Comparison of ENCODE assay signal across 26 cellular contexts in genomic region chr7:134347567-134347966, GRCh38.
"Had no signal": no experiment of that assay in that cellular context is flagged by ENCODE, and none has a peak within 500 bp of the region (broad histone marks: within the 10 kb centered on the region; RNA-seq: fewer than 3 reads in every experiment).

No MANE protein-coding gene starts in this region.

- H3K36me3 ChIP-seq: cardiac muscle cell, left lung, neutrophil, ovary, tibial artery had no signal

- DNase-seq: activated CD4-positive, alpha-beta T cell treated with anti-CD3 and anti-CD28 coated beads for 1 hour; activated CD4-positive, alpha-beta T cell treated with anti-CD3 and anti-CD28 coated beads, Interleukin-2, amount 50 U/mL, for 1 hour; activated CD8-positive, alpha-beta T cell treated with anti-CD3 and anti-CD28 coated beads, Interleukin-2, amount 10 ng/mL, durations not matched to agents 7 days and 5 days; activated gamma-delta T cell; activated naive CD4-positive, alpha-beta T cell treated with anti-CD3 and anti-CD28 coated beads, Interleukin-2, amount 50 U/mL, for 16 hours; activated naive CD8-positive, alpha-beta T cell treated with anti-CD3 and anti-CD28 coated beads, Interleukin-2, amount 50 U/mL, for 24 hours; anterior cingulate cortex; body of pancreas; cortex of kidney; endodermal cell; foreskin keratinocyte; immature natural killer cell; kidney glomerular epithelial cell; left lung; ovary; psoas muscle; right cardiac atrium; stimulated activated CD4-positive, alpha-beta T cell treated with anti-CD3 and anti-CD28 coated beads, Interleukin-12 subunit alpha, Interleukin-12 subunit beta, amount 100 ng/mL, for 4 hours; stimulated activated CD4-positive, alpha-beta T cell treated with anti-CD3 and anti-CD28 coated beads, Interleukin-4, amount 100 ng/mL, for 4 hours; stimulated activated naive CD8-positive, alpha-beta T cell treated with anti-CD3 and anti-CD28 coated beads, Interleukin-15, Interleukin-2, amounts not matched to agents 100 U/mL and 50 U/mL, for 24 hours; T-helper 9 cell; tibial artery had no signal

- H3K27ac ChIP-seq: body of pancreas, cardiac muscle cell, epithelial cell of prostate, foreskin keratinocyte, left lung, neutrophil, ovary, psoas muscle, tibial artery had no signal

- H3K4me3 ChIP-seq: body of pancreas, cardiac muscle cell, left lung, ovary, psoas muscle, tibial artery had no signal

- H3K27me3 ChIP-seq: body of pancreas, cardiac muscle cell, ovary had no signal

- H3K9me3 ChIP-seq: body of pancreas, left lung, neutrophil, ovary, psoas muscle, tibial artery had no signal

- ATAC-seq: activated CD8-positive, alpha-beta T cell treated with anti-CD3 and anti-CD28 coated beads, Interleukin-2, amount 10 ng/mL, durations not matched to agents 7 days and 5 days; activated naive CD8-positive, alpha-beta T cell treated with anti-CD3 and anti-CD28 coated beads, Interleukin-2, amount 50 U/mL, for 24 hours; body of pancreas; foreskin keratinocyte; left lung; natural killer cell treated with Interleukin-12 subunit alpha and Interleukin-12 subunit beta and Interleukin-15 and Interleukin-18, amount 100 ng/mL, for 72 hours; psoas muscle; right cardiac atrium; stimulated activated naive CD8-positive, alpha-beta T cell treated with anti-CD3 and anti-CD28 coated beads, Interleukin-15, Interleukin-2, amounts not matched to agents 100 U/mL and 50 U/mL, for 24 hours had no signal

- H3K4me1 ChIP-seq: body of pancreas, foreskin keratinocyte, left lung, psoas muscle, tibial artery had no signal
